In genomic region chr19:38649305-38650179, GRCh38 we compare ENCODE assay signal across 8 cellular contexts.
DNase-seq lines count a peak whose midpoint lies in the region; ATAC-seq and TF ChIP-seq lines count a peak whose summit lies in the region.

No MANE protein-coding gene starts in this region.

- peaks cover 51% of the 10 kb centered on the region for H4K20me1 ChIP-seq in OCI-LY3 (ENCODE audit: insufficient read depth, low read length)

- no peak for DNase-seq in effector memory CD4-positive, alpha-beta T cell
- DNase-seq in NCI-H146 treated with DMSO at 0.1 percent for 48 hours (lab: John Stamatoyannopoulos, UW; ENCODE audit: unreplicated experiment): no peak
- DNase-seq in islet precursor cell: no peak
- no peak for DNase-seq in UCSD-AML1 (lab: John Stamatoyannopoulos, UW; ENCODE audit: unreplicated experiment)

- H3K4me3 ChIP-seq in GM12875 (ENCODE audit: low read depth, low read length): peak overlapping the region; percentile 95
- H3K4me3 ChIP-seq in OCI-LY3 (ENCODE audit: low read length): peak overlapping the region; percentile 99
- H3K4me3 ChIP-seq in effector memory CD4-positive, alpha-beta T cell (ENCODE audit: insufficient read depth, low read depth, low read length, poor library complexity, severe bottlenecking): peak overlapping the region; percentile 88
- peak overlapping the region; percentile 70 to 100 for H3K4me3 ChIP-seq in muscle layer of colon (ENCODE audit: low read depth in 1 of 2, low read length in 2 of 2)

- H3K27ac ChIP-seq in OCI-LY3 (ENCODE audit: low read length) (no peak overlapping the region), muscle layer of colon (ENCODE audit: low read depth, low read length) (peak overlapping the region; percentile 94)
- no peak overlapping the region for H3K27ac ChIP-seq in effector memory CD4-positive, alpha-beta T cell (ENCODE audit: insufficient read depth, low read length, poor library complexity, severe bottlenecking)

- TF ChIP-seq CTCF in GM12875 (IDR thresholded peaks at IDR 0.05; ENCODE audit: borderline replicate concordance, insufficient read depth, low read depth, low read length) (no peak), OCI-LY3 (IDR thresholded peaks at IDR 0.05; ENCODE audit: low read depth, low read length) (no peak)

- H3K9ac ChIP-seq in OCI-LY3 (ENCODE audit: low read length) (peak overlapping the region; percentile 99), muscle layer of colon (ENCODE audit: low read length) (peak overlapping the region; percentile 98)

- peaks cover 71% of the 10 kb centered on the region for H3K79me2 ChIP-seq in OCI-LY3 (ENCODE audit: low read length)

- no peak overlapping the region for H2AFZ ChIP-seq in OCI-LY3 (ENCODE audit: low read depth, low read length)

- H3K9me3 ChIP-seq in OCI-LY3 (ENCODE audit: insufficient read depth, low read length) (no peaks in the 10 kb centered on the region), muscle layer of colon (ENCODE audit: low read length) (no peaks in the 10 kb centered on the region)
- no peaks in the 10 kb centered on the region for H3K9me3 ChIP-seq in effector memory CD4-positive, alpha-beta T cell (ENCODE audit: control insufficient read depth, low read length)

- peaks cover 24% of the 10 kb centered on the region for H3K36me3 ChIP-seq in OCI-LY3 (replicated peaks; ENCODE audit: low read depth, low read length)
- no peaks in the 10 kb centered on the region for H3K36me3 ChIP-seq in effector memory CD4-positive, alpha-beta T cell (ENCODE audit: control insufficient read depth, insufficient read depth, low read length)
- H3K36me3 ChIP-seq in muscle layer of colon (ENCODE audit: insufficient read depth, low read length): no peaks in the 10 kb centered on the region

- H3K4me1 ChIP-seq in OCI-LY3 (ENCODE audit: low read length): peaks cover 41% of the 10 kb centered on the region
- peaks cover 23% of the 10 kb centered on the region for H3K4me1 ChIP-seq in effector memory CD4-positive, alpha-beta T cell (ENCODE audit: control insufficient read depth, insufficient read depth, low read length, poor library complexity, severe bottlenecking)
- peaks cover 61% of the 10 kb centered on the region for H3K4me1 ChIP-seq in muscle layer of colon (ENCODE audit: insufficient read depth, low read length)

- no peak for ATAC-seq in HG02840 (IDR thresholded peaks at IDR 0.05; ENCODE audit: low FRiP score, unreplicated experiment)

- peak overlapping the region; percentile 94 for H3K4me2 ChIP-seq in OCI-LY3 (ENCODE audit: low read length)

- H3K27me3 ChIP-seq in OCI-LY3 (ENCODE audit: low read depth, low read length) (no peaks in the 10 kb centered on the region), muscle layer of colon (ENCODE audit: control insufficient read depth in 1 of 2, insufficient read depth in 2 of 2, low read length in 2 of 2) (no peaks in the 10 kb centered on the region)
- no peaks in the 10 kb centered on the region for H3K27me3 ChIP-seq in effector memory CD4-positive, alpha-beta T cell (replicated peaks; ENCODE audit: control insufficient read depth, insufficient read depth, low read length, poor library complexity, severe bottlenecking)
